8 cellular contexts compared by ENCODE assay signal in the genomic region with DNA sequence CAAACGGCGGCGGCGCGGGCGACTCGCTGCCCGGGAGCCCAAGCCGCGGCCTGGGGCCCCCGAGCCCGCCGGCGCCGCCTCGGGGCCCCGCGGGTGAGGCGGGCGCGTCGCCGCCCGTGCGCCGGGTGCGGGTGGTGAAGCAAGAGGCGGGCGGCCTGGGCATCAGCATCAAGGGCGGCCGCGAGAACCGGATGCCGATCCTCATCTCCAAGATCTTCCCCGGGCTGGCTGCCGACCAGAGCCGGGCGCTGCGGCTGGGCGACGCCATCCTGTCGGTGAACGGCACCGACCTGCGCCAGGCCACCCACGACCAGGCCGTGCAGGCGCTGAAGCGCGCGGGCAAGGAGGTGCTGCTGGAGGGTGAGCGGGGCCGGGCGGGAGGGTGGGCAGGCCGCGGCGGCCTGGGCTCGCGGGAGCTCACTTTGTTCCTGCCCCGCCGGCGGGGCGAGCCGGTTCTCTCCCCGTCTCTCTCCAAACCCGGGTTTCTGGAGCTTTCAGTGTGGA. TPM values are rescaled to one million over a fixed set of nuclear protein-coding genes. Genes with fewer than 3 reads are reported as not detected.
DNase-seq lines count a peak whose midpoint lies in the region; ATAC-seq and TF ChIP-seq lines count a peak whose summit lies in the region.

No MANE protein-coding gene starts in this region.

- CTCF ChIA-PET in activated CD4-positive, alpha-beta memory T cell treated with anti-CD3 and anti-CD28 coated beads, Interleukin-2, amount 10 ng/mL, durations not matched to agents 7 days and 5 days (lab: Charles Lee), result interaction anchor here (0.6 to 2.3 kb wide), 9 partner anchors 9 to 153 kb away, joined by 3 to 10 read pairs (median 5); no protein-coding TSS in a partner anchor

- H3K27ac ChIP-seq in effector memory CD4-positive, alpha-beta T cell (ENCODE audit: insufficient read depth, low read length, poor library complexity, severe bottlenecking), result peak overlapping the region; percentile 70

- H3K36me3 ChIP-seq in effector memory CD4-positive, alpha-beta T cell (ENCODE audit: control insufficient read depth, insufficient read depth, low read length), result no peaks in the 10 kb centered on the region

- TF ChIP-seq CTCF in mesothelial cell of epicardium (IDR thresholded peaks at IDR 0.05; ENCODE audit: unreplicated experiment), result no peak

- H3K27me3 Mint-ChIP-seq in activated CD4-positive, alpha-beta memory T cell treated with anti-CD3 and anti-CD28 coated beads, Interleukin-2, amount 10 ng/mL, durations not matched to agents 7 days and 5 days, result no peaks in the 10 kb centered on the region
- no peaks in the 10 kb centered on the region for H3K27me3 Mint-ChIP-seq in mesothelial cell of epicardium (ENCODE audit: low read depth)
- H3K27me3 Mint-ChIP-seq in stimulated activated naive B cell treated with anti-CD40 and anti-IgM and Interleukin-4, amounts not matched to agents 10 μg/mL and 1 μg/mL and 100 μg/mL, for 72 hours, result peaks cover 0 to 5% of the 10 kb centered on the region in 2 donors

- H3K27ac Mint-ChIP-seq in activated CD4-positive, alpha-beta memory T cell treated with anti-CD3 and anti-CD28 coated beads, Interleukin-2, amount 10 ng/mL, durations not matched to agents 7 days and 5 days, result peak overlapping the region; percentile 82
- peak overlapping the region; percentile 78 for H3K27ac Mint-ChIP-seq in mesothelial cell of epicardium
- peak overlapping the region; percentile 81 for H3K27ac Mint-ChIP-seq in stimulated activated naive B cell treated with anti-CD40 and anti-IgM and Interleukin-4, amounts not matched to agents 10 μg/mL and 1 μg/mL and 100 μg/mL, for 72 hours

- POLR2A ChIA-PET in activated CD4-positive, alpha-beta memory T cell treated with anti-CD3 and anti-CD28 coated beads, Interleukin-2, amount 10 ng/mL, durations not matched to agents 7 days and 5 days (lab: Charles Lee), result interaction anchor here (0.6 to 3.8 kb wide), 14 partner anchors 8 to 575 kb away, joined by 3 to 33 read pairs (median 4); partner anchors contain the start of genes CHTF8, COG8, CYB5B and UTP4

- no peaks in the 10 kb centered on the region for H3K27me3 ChIP-seq in effector memory CD4-positive, alpha-beta T cell (replicated peaks; ENCODE audit: control insufficient read depth, insufficient read depth, low read length, poor library complexity, severe bottlenecking)

- H3K4me1 Mint-ChIP-seq in activated CD4-positive, alpha-beta memory T cell treated with anti-CD3 and anti-CD28 coated beads, Interleukin-2, amount 10 ng/mL, durations not matched to agents 7 days and 5 days, result peaks cover 46% of the 10 kb centered on the region
- peaks cover 31% of the 10 kb centered on the region for H3K4me1 Mint-ChIP-seq in mesothelial cell of epicardium
- peaks cover 23 to 41% of the 10 kb centered on the region in 2 donors for H3K4me1 Mint-ChIP-seq in stimulated activated naive B cell treated with anti-CD40 and anti-IgM and Interleukin-4, amounts not matched to agents 10 μg/mL and 1 μg/mL and 100 μg/mL, for 72 hours

- H3K4me1 ChIP-seq in effector memory CD4-positive, alpha-beta T cell (ENCODE audit: control insufficient read depth, insufficient read depth, low read length, poor library complexity, severe bottlenecking), result peaks cover 24% of the 10 kb centered on the region

- peak; percentile 31 for ATAC-seq in GM21447 (IDR thresholded peaks at IDR 0.05; ENCODE audit: unreplicated experiment)
- peak; percentile 41 to 43 for ATAC-seq in stimulated activated naive B cell treated with anti-CD40 and anti-IgM and Interleukin-4, amounts not matched to agents 10 μg/mL and 1 μg/mL and 100 μg/mL, for 72 hours (replicated peaks)

- peaks cover 16% of the 10 kb centered on the region for H3K36me3 Mint-ChIP-seq in activated CD4-positive, alpha-beta memory T cell treated with anti-CD3 and anti-CD28 coated beads, Interleukin-2, amount 10 ng/mL, durations not matched to agents 7 days and 5 days (ENCODE audit: low read depth)
- peaks cover 6% of the 10 kb centered on the region for H3K36me3 Mint-ChIP-seq in mesothelial cell of epicardium
- H3K36me3 Mint-ChIP-seq in stimulated activated naive B cell treated with anti-CD40 and anti-IgM and Interleukin-4, amounts not matched to agents 10 μg/mL and 1 μg/mL and 100 μg/mL, for 72 hours, result peaks cover 11 to 21% of the 10 kb centered on the region in 2 donors

- no peaks in the 10 kb centered on the region for H3K9me3 Mint-ChIP-seq in activated CD4-positive, alpha-beta memory T cell treated with anti-CD3 and anti-CD28 coated beads, Interleukin-2, amount 10 ng/mL, durations not matched to agents 7 days and 5 days
- H3K9me3 Mint-ChIP-seq in mesothelial cell of epicardium, result no peaks in the 10 kb centered on the region
- no peaks in the 10 kb centered on the region for H3K9me3 Mint-ChIP-seq in stimulated activated naive B cell treated with anti-CD40 and anti-IgM and Interleukin-4, amounts not matched to agents 10 μg/mL and 1 μg/mL and 100 μg/mL, for 72 hours

- no peak for TF ChIP-seq EP300 in Ishikawa (IDR thresholded peaks at IDR 0.05; ENCODE audit: borderline replicate concordance)

- peak overlapping the region; percentile 82 for H3K4me3 Mint-ChIP-seq in activated CD4-positive, alpha-beta memory T cell treated with anti-CD3 and anti-CD28 coated beads, Interleukin-2, amount 10 ng/mL, durations not matched to agents 7 days and 5 days
- peak overlapping the region; percentile 75 for H3K4me3 Mint-ChIP-seq in mesothelial cell of epicardium
- H3K4me3 Mint-ChIP-seq in stimulated activated naive B cell treated with anti-CD40 and anti-IgM and Interleukin-4, amounts not matched to agents 10 μg/mL and 1 μg/mL and 100 μg/mL, for 72 hours, result peak overlapping the region; percentile 85 to 87

- peak overlapping the region; percentile 80 for H3K4me3 ChIP-seq in effector memory CD4-positive, alpha-beta T cell (ENCODE audit: insufficient read depth, low read depth, low read length, poor library complexity, severe bottlenecking)

- H3K9me3 ChIP-seq in effector memory CD4-positive, alpha-beta T cell (ENCODE audit: control insufficient read depth, low read length), result no peaks in the 10 kb centered on the region

- no peak for TF ChIP-seq RAD21 in Ishikawa (IDR thresholded peaks at IDR 0.05; ENCODE audit: low read depth)

- DNase-seq in D341Med (ENCODE audit: low spot score) (peak; percentile 79), mesothelial cell of epicardium (ENCODE audit: low spot score in 2 of 2, unreplicated experiment in 2 of 2) (peak; percentile 27 to 70), KG1 (lab: John Stamatoyannopoulos, UW) (no peak)
- DNase-seq in activated CD4-positive, alpha-beta memory T cell treated with anti-CD3 and anti-CD28 coated beads, Interleukin-2, amount 10 ng/mL, durations not matched to agents 7 days and 5 days, result peak; percentile 57
- DNase-seq in effector memory CD4-positive, alpha-beta T cell, result peak; percentile 15 to 29 (median 26)
- DNase-seq in stimulated activated naive B cell treated with anti-CD40 and anti-IgM and Interleukin-4, amounts not matched to agents 10 μg/mL and 1 μg/mL and 100 μg/mL, for 72 hours, result peak; percentile 17

TF ChIP-seq in Ishikawa, 13 proteins besides CTCF, POLR2A, EP300 and RAD21:
- no peak for TF ChIP-seq TEAD4 (IDR thresholded peaks at IDR 0.05)
- TF ChIP-seq YY1 (IDR thresholded peaks at IDR 0.05; ENCODE audit: low read depth), result no peak
- no peak for TF ChIP-seq CREB1 (IDR thresholded peaks at IDR 0.05; ENCODE audit: low read depth)
- TF ChIP-seq EGR1 (IDR thresholded peaks at IDR 0.05), result no peak
- no peak for TF ChIP-seq TCF12 (IDR thresholded peaks at IDR 0.05; ENCODE audit: low read depth)
- TF ChIP-seq, protein P1, sequence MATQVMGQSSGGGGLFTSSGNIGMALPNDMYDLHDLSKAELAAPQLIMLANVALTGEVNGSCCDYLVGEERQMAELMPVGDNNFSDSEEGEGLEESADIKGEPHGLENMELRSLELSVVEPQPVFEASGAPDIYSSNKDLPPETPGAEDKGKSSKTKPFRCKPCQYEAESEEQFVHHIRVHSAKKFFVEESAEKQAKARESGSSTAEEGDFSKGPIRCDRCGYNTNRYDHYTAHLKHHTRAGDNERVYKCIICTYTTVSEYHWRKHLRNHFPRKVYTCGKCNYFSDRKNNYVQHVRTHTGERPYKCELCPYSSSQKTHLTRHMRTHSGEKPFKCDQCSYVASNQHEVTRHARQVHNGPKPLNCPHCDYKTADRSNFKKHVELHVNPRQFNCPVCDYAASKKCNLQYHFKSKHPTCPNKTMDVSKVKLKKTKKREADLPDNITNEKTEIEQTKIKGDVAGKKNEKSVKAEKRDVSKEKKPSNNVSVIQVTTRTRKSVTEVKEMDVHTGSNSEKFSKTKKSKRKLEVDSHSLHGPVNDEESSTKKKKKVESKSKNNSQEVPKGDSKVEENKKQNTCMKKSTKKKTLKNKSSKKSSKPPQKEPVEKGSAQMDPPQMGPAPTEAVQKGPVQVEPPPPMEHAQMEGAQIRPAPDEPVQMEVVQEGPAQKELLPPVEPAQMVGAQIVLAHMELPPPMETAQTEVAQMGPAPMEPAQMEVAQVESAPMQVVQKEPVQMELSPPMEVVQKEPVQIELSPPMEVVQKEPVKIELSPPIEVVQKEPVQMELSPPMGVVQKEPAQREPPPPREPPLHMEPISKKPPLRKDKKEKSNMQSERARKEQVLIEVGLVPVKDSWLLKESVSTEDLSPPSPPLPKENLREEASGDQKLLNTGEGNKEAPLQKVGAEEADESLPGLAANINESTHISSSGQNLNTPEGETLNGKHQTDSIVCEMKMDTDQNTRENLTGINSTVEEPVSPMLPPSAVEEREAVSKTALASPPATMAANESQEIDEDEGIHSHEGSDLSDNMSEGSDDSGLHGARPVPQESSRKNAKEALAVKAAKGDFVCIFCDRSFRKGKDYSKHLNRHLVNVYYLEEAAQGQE (IDR thresholded peaks at IDR 0.05; ENCODE audit: low read depth), result 0 out of 2 replicates have a peak, but pooled peaks have one; percentile 4

RNA-seq across cellular contexts. Expression of gene SNTB2, which starts 0.5 kb away (rescaled TPM):
- total RNA-seq in activated CD4-positive, alpha-beta memory T cell treated with anti-CD3 and anti-CD28 coated beads, Interleukin-2, amount 10 ng/mL, durations not matched to agents 7 days and 5 days, result 10 to 100 TPM; 23.3 to 25.9 TPM
- total RNA-seq in mesothelial cell of epicardium, result 25.7 to 29.8 TPM (median 26.7 TPM) in 3 replicates

RNA-seq across cellular contexts. Expression of gene UTP4, which starts 55.0 kb away (rescaled TPM):
- total RNA-seq in activated CD4-positive, alpha-beta memory T cell treated with anti-CD3 and anti-CD28 coated beads, Interleukin-2, amount 10 ng/mL, durations not matched to agents 7 days and 5 days, result 10 to 100 TPM; 39.7 to 48.7 TPM
- total RNA-seq in mesothelial cell of epicardium, result 45.0 to 49.4 TPM (median 48.0 TPM) in 3 replicates

RNA-seq across cellular contexts. Expression of gene CHTF8, which starts 55.1 kb away (rescaled TPM):
- total RNA-seq in activated CD4-positive, alpha-beta memory T cell treated with anti-CD3 and anti-CD28 coated beads, Interleukin-2, amount 10 ng/mL, durations not matched to agents 7 days and 5 days, result 100 to 1,000 TPM; 133 to 138 TPM
- total RNA-seq in mesothelial cell of epicardium, result 91.9 to 96.7 TPM (median 95.2 TPM) in 3 replicates
